In the genomic region with DNA sequence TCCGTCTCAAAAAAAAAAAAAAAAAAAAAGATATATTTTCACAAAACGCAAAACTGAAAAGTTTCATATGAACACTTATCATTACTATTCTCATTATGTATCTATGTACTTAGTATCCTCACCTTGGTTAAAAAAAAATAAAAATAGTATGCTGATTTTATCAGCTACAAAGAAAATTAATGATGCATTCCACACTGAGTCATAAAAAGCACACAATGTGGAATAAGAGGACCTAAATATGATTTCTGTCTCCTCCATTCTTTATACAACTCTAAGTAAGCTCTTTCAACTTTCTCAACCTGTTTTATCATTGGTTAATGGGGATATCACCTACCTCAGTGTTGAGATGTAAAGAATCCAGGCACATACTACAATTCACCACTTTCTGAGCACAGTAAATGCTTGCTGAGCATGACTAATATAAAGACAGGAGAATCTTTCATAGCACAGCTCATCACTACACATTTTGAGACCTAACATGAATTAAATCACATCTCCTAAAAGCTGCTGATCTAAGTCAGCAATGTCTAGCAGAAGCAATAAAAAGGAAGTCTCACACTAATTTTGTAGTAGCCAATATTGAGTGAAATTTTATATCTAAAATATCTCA, we compare ENCODE assay signal across 11 cellular contexts. TPM values are rescaled to one million over a fixed set of nuclear protein-coding genes. Genes with fewer than 3 reads are reported as not detected.
DNase-seq lines count a peak whose midpoint lies in the region; ATAC-seq, FAIRE-seq and TF ChIP-seq lines count a peak whose summit lies in the region.
"Had no signal": no experiment of that assay in that cellular context is flagged by ENCODE, and none has a peak within 500 bp of the region (broad histone marks: within the 10 kb centered on the region; RNA-seq: fewer than 3 reads in every experiment).

No MANE protein-coding gene starts in this region.

- peak overlapping the region; percentile 39 for H3K27ac ChIP-seq in OCI-LY3 (ENCODE audit: low read length)
- no peak overlapping the region for H3K27ac ChIP-seq in endothelial cell of umbilical vein (ENCODE audit: insufficient read depth, low read depth, low read length)
- H3K27ac ChIP-seq in smooth muscle cell (ENCODE audit: low read depth): peak overlapping the region; percentile 16
- no peak overlapping the region for H3K27ac ChIP-seq in RWPE1
- H3K27ac ChIP-seq: brain microvascular endothelial cell, C4-2B had no signal

- CTCF ChIA-PET in endothelial cell of umbilical vein (lab: Charles Lee): interaction anchor here (0.7 to 3.8 kb wide), 6 partner anchors 11 to 167 kb away, joined by 3 to 19 read pairs (median 3); no protein-coding TSS in a partner anchor
- CTCF ChIA-PET in RWPE1 (lab: Yijun Ruan, JAX): interaction anchor here (0.6 to 0.9 kb wide), 3 partner anchors 26 to 276 kb away, joined by 3 to 6 read pairs (median 5); no protein-coding TSS in a partner anchor

- WGBS in smooth muscle cell (ENCODE audit: low lambda C conversion rate): 98% methylated on average over 2 of the region's 2 CpGs

- no peaks in the 10 kb centered on the region for H3K9me3 Mint-ChIP-seq in activated T-cell treated with anti-CD3 and anti-CD28 coated beads, Interleukin-2, amount 50 U/mL, for 4 hours

- peak overlapping the region; percentile 94 for H3K4me2 ChIP-seq in OCI-LY3 (ENCODE audit: low read length)
- peak overlapping the region; percentile 87 for H3K4me2 ChIP-seq in endothelial cell of umbilical vein (ENCODE audit: insufficient read depth, low read length)
- H3K4me2 ChIP-seq in smooth muscle cell: peak overlapping the region; percentile 97

- intact Hi-C loops in endothelial cell of umbilical vein (cut with micrococcal nuclease): loop anchor here (5.0 kb wide), 1 partner anchor 155 kb away; no protein-coding TSS in a partner anchor

- H3F3A ChIP-seq in smooth muscle cell (ENCODE audit: low read depth): no peaks in the 10 kb centered on the region

- no peak for FAIRE-seq in endothelial cell of umbilical vein (lab: Jason Lieb, UNC)

- dilution Hi-C loops in endothelial cell of umbilical vein (cut with MboI; ENCODE audit: extremely low pct_ligation_motif_present, low sequenced_read_pairs): no loop called here

- no peaks in the 10 kb centered on the region for H3K36me3 ChIP-seq in OCI-LY3 (replicated peaks; ENCODE audit: low read depth, low read length)
- H3K36me3 ChIP-seq in endothelial cell of umbilical vein (ENCODE audit: control insufficient read depth in 2 of 2, extremely low read depth in 1 of 2, insufficient read depth in 2 of 2, low read length in 2 of 2): no peaks in the 10 kb centered on the region
- H3K36me3 ChIP-seq in smooth muscle cell (ENCODE audit: low read depth): no peaks in the 10 kb centered on the region
- H3K36me3 ChIP-seq: brain microvascular endothelial cell had no signal

- H3K27me3 Mint-ChIP-seq in activated T-cell treated with anti-CD3 and anti-CD28 coated beads, Interleukin-2, amount 50 U/mL, for 4 hours (ENCODE audit: low read depth): no peaks in the 10 kb centered on the region

- POLR2A ChIA-PET in endothelial cell of umbilical vein (lab: Charles Lee) (interaction anchor here (0.6 kb wide), 1 partner anchor 46 kb away, joined by 3 read pairs; no protein-coding TSS in a partner anchor), RWPE1 (lab: Yijun Ruan, JAX; ENCODE audit: low non-redundant PET) (no interaction called here)

- TF ChIP-seq POLR2A in endothelial cell of umbilical vein (IDR thresholded peaks at IDR 0.05; ENCODE audit: low read depth, low read length): no peak

- H3K9ac ChIP-seq in OCI-LY3 (ENCODE audit: low read length) (peak overlapping the region; percentile 86), endothelial cell of umbilical vein (replicated peaks; ENCODE audit: extremely low read depth, insufficient read depth, low read length) (no peak overlapping the region), smooth muscle cell (ENCODE audit: low read depth) (peak overlapping the region; percentile 13)

- H3K4me1 ChIP-seq in OCI-LY3 (ENCODE audit: low read length) (peaks cover 49% of the 10 kb centered on the region), endothelial cell of umbilical vein (ENCODE audit: control insufficient read depth, extremely low read depth, insufficient read depth, low read length) (peaks cover 20% of the 10 kb centered on the region), smooth muscle cell (ENCODE audit: low read depth) (peaks cover 24% of the 10 kb centered on the region)

- H3K4me3 ChIP-seq in OCI-LY3 (ENCODE audit: low read length): peak overlapping the region; percentile 97
- no peak overlapping the region for H3K4me3 ChIP-seq in endothelial cell of umbilical vein (replicated peaks in 1 of 3; ENCODE audit: insufficient read depth in 1 of 3, low read depth in 1 of 3, low read length in 3 of 3)
- peak overlapping the region; percentile 73 for H3K4me3 ChIP-seq in smooth muscle cell

- TF ChIP-seq CTCF in OCI-LY3 (IDR thresholded peaks at IDR 0.05; ENCODE audit: low read depth, low read length): no peak
- no peak for TF ChIP-seq CTCF in endothelial cell of umbilical vein (IDR thresholded peaks at IDR 0.05; ENCODE audit: extremely low read depth in 1 of 2, insufficient read depth in 1 of 2, low read depth in 1 of 2, low read length in 2 of 2)
- no peak for TF ChIP-seq CTCF in smooth muscle cell (IDR thresholded peaks at IDR 0.05; ENCODE audit: borderline replicate concordance, insufficient read depth, poor library complexity, severe bottlenecking)
- no peak for TF ChIP-seq CTCF in RWPE1 (conservative IDR thresholded peaks at IDR 0.05; ENCODE audit: low read depth)

- peaks cover 1% of the 10 kb centered on the region for H3K36me3 Mint-ChIP-seq in activated T-cell treated with anti-CD3 and anti-CD28 coated beads, Interleukin-2, amount 50 U/mL, for 4 hours (ENCODE audit: insufficient read depth)

- no peak overlapping the region for H2AFZ ChIP-seq in OCI-LY3 (ENCODE audit: low read depth, low read length)
- no peak overlapping the region for H2AFZ ChIP-seq in endothelial cell of umbilical vein (ENCODE audit: low read depth, low read length)
- H2AFZ ChIP-seq in smooth muscle cell (ENCODE audit: low read depth): no peak overlapping the region

- peaks cover 66% of the 10 kb centered on the region for H3K4me1 Mint-ChIP-seq in activated T-cell treated with anti-CD3 and anti-CD28 coated beads, Interleukin-2, amount 50 U/mL, for 4 hours (ENCODE audit: low read depth)

- DNase-seq in activated T-cell treated with anti-CD3 and anti-CD28 coated beads, Interleukin-2, amount 50 U/mL, for 4 hours: no peak
- DNase-seq in activated T-cell treated with anti-CD3 and anti-CD28 coated beads for 4 hours (no peak), endothelial cell of umbilical vein (ENCODE audit: low read depth, low spot score) (no peak), smooth muscle cell (lab: John Stamatoyannopoulos, UW; ENCODE audit: unreplicated experiment) (no peak), GM19238 (ENCODE audit: insufficient read length, low spot score) (no peak), RWPE1 (ENCODE audit: low spot score) (no peak), NCI-H2227 treated with DMSO at 0.1 percent for 48 hours (lab: John Stamatoyannopoulos, UW) (no peak)
- DNase-seq: brain microvascular endothelial cell, midbrain had no signal

- H3K79me2 ChIP-seq in OCI-LY3 (ENCODE audit: low read length) (peaks cover 77% of the 10 kb centered on the region), endothelial cell of umbilical vein (ENCODE audit: control insufficient read depth, insufficient read depth, low read length) (peaks cover 61% of the 10 kb centered on the region), smooth muscle cell (ENCODE audit: low read depth) (peaks cover 70% of the 10 kb centered on the region)

- peaks cover 11% of the 10 kb centered on the region for H4K20me1 ChIP-seq in OCI-LY3 (ENCODE audit: insufficient read depth, low read length)
- H4K20me1 ChIP-seq in endothelial cell of umbilical vein (replicated peaks; ENCODE audit: control insufficient read depth, extremely low read depth, insufficient read depth, low read length): no peaks in the 10 kb centered on the region
- H4K20me1 ChIP-seq in smooth muscle cell (ENCODE audit: low read depth): peaks cover 60% of the 10 kb centered on the region

- no TSS peak for BruUV-seq in endothelial cell of umbilical vein (replicated peaks; lab: Mats Ljungman, UMichigan)

- ATAC-seq in activated T-cell treated with anti-CD3 and anti-CD28 coated beads, Interleukin-2, amount 50 U/mL, for 4 hours: peak; percentile 10 to 12

- no peaks in the 10 kb centered on the region for H3K9me1 ChIP-seq in endothelial cell of umbilical vein (replicated peaks; ENCODE audit: control insufficient read depth, extremely low read depth, insufficient read depth, low read length)

- H3K9me3 ChIP-seq in OCI-LY3 (ENCODE audit: insufficient read depth, low read length) (no peaks in the 10 kb centered on the region), endothelial cell of umbilical vein (replicated peaks; ENCODE audit: control insufficient read depth, insufficient read depth, low read length) (no peaks in the 10 kb centered on the region), smooth muscle cell (replicated peaks; ENCODE audit: low read depth) (no peaks in the 10 kb centered on the region)

- peak overlapping the region; percentile 98 for H3K4me3 Mint-ChIP-seq in activated T-cell treated with anti-CD3 and anti-CD28 coated beads, Interleukin-2, amount 50 U/mL, for 4 hours

- H3K27me3 ChIP-seq in OCI-LY3 (ENCODE audit: low read depth, low read length) (no peaks in the 10 kb centered on the region; the same call in 1 of the 2 replicates), endothelial cell of umbilical vein (ENCODE audit: control insufficient read depth in 2 of 2, insufficient read depth in 2 of 2, low read length in 2 of 2) (no peaks in the 10 kb centered on the region), smooth muscle cell (ENCODE audit: low read depth) (no peaks in the 10 kb centered on the region)
- H3K27me3 ChIP-seq: brain microvascular endothelial cell had no signal

TF ChIP-seq in endothelial cell of umbilical vein, 7 proteins besides CTCF, POLR2A, EP300 and RAD21 (continues in another document):
- TF ChIP-seq JUN (IDR thresholded peaks at IDR 0.05; ENCODE audit: borderline replicate concordance, insufficient read depth, insufficient read length, low read depth): no peak

RNA-seq across cellular contexts. Expression of a gene that starts 2.7 kb away (rescaled TPM):
- total RNA-seq in activated T-cell treated with anti-CD3 and anti-CD28 coated beads, Interleukin-2, amount 50 U/mL, for 4 hours: 10 to 100 TPM; 20.8 to 23.7 (median 22.5) TPM
- total RNA-seq in endothelial cell of umbilical vein: 28.5 and 32.2 TPM in 2 replicates
- 4.5 and 6.1 TPM in 2 replicates for polyA plus RNA-seq in endothelial cell of umbilical vein
- polyA plus RNA-seq in endothelial cell of umbilical vein (2011; cell fraction: cytosol; rRNA removed): 6.7 and 7.0 TPM in 2 replicates
- polyA plus RNA-seq in endothelial cell of umbilical vein (2011; cell fraction: nucleus; rRNA removed): 21.8 and 25.3 TPM in 2 replicates
- 11.9 and 16.7 TPM in 2 replicates for polyA plus RNA-seq in endothelial cell of umbilical vein (2012)
- 20.8 and 25.1 TPM in 2 replicates for polyA minus RNA-seq in endothelial cell of umbilical vein
- polyA minus RNA-seq in endothelial cell of umbilical vein (2011; cell fraction: cytosol; rRNA and poly(A)+ RNA removed): 10.2 TPM
- 68.3 and 95.8 TPM in 2 replicates for polyA minus RNA-seq in endothelial cell of umbilical vein (2011; cell fraction: nucleus; rRNA and poly(A)+ RNA removed)
- total RNA-seq in smooth muscle cell: 44.0 and 59.6 TPM in 2 replicates
- polyA plus RNA-seq in smooth muscle cell: 17.0 TPM in 2 replicates

Comparison
In these comparisons a context has a peak if more than half of its experiments do, and no peak if none do; other contexts are left out.
1. H3K27ac ChIP-seq: peak in OCI-LY3 (single experiment) and smooth muscle cell (single experiment); none in endothelial cell of umbilical vein (single experiment) and RWPE1 (single experiment).
2. H3K4me3 ChIP-seq: peak in OCI-LY3 (single experiment) and smooth muscle cell (single experiment); none in endothelial cell of umbilical vein (0 of 3).
3. Peak in every context shown above with its lines, with median percentiles within 50 percentile points of each other: H3K4me2 ChIP-seq.